Comparison of ENCODE assay signal across 8 cellular contexts in genomic region chr7:127629268-127629854, GRCh38. TPM values are rescaled to one million over a fixed set of nuclear protein-coding genes. Genes with fewer than 3 reads are reported as not detected.
DNase-seq lines count a peak whose midpoint lies in the region; ATAC-seq, FAIRE-seq and TF ChIP-seq lines count a peak whose summit lies in the region.

No MANE protein-coding gene starts in this region.

- H3K36me3 ChIP-seq in GM06990 (ENCODE audit: control insufficient read depth, insufficient read depth, low read length): no peaks in the 10 kb centered on the region
- H3K36me3 ChIP-seq in effector memory CD4-positive, alpha-beta T cell (ENCODE audit: control insufficient read depth, insufficient read depth, low read length): no peaks in the 10 kb centered on the region

- no peak overlapping the region for H3K4me2 ChIP-seq in A549

- H3K27me3 Mint-ChIP-seq in T-helper 17 cell: peaks cover 37% of the 10 kb centered on the region

- no peaks in the 10 kb centered on the region for H3K27me3 ChIP-seq in GM06990 (replicated peaks; ENCODE audit: control insufficient read depth, insufficient read depth, low read length)
- no peaks in the 10 kb centered on the region for H3K27me3 ChIP-seq in effector memory CD4-positive, alpha-beta T cell (replicated peaks; ENCODE audit: control insufficient read depth, insufficient read depth, low read length, poor library complexity, severe bottlenecking)

- no peak for TF ChIP-seq EP300 in A549 (IDR thresholded peaks at IDR 0.05)

- ATAC-seq in A549 (peak; percentile 89 to 91), HG03108 (IDR thresholded peaks at IDR 0.05; ENCODE audit: unreplicated experiment) (peak; percentile 56), T-helper 17 cell (peak; percentile 54)

- no peak overlapping the region for H3K27ac ChIP-seq in A549
- H3K27ac ChIP-seq in effector memory CD4-positive, alpha-beta T cell (ENCODE audit: insufficient read depth, low read length, poor library complexity, severe bottlenecking): no peak overlapping the region

- TF ChIP-seq CTCF in A549 (IDR thresholded peaks at IDR 0.05) (peak; percentile 35; the same call in 2 of the 3 replicates), GM06990 (IDR thresholded peaks at IDR 0.05; ENCODE audit: insufficient read depth, low read length, poor library complexity, severe bottlenecking) (peak; percentile 77), fibroblast of the aortic adventitia (IDR thresholded peaks at IDR 0.05; ENCODE audit: insufficient read depth, low read length) (peak; percentile 38)

- H3K9me3 ChIP-seq in A549 (no peaks in the 10 kb centered on the region), T-helper 17 cell (ENCODE audit: control insufficient read depth, low read length, poor library complexity, severe bottlenecking) (no peaks in the 10 kb centered on the region)
- no peaks in the 10 kb centered on the region for H3K9me3 ChIP-seq in effector memory CD4-positive, alpha-beta T cell (ENCODE audit: control insufficient read depth, low read length)

- H3K36me3 Mint-ChIP-seq in T-helper 17 cell (ENCODE audit: low read depth): no peaks in the 10 kb centered on the region

- TF ChIP-seq RAD21 in A549 (conservative IDR thresholded peaks at IDR 0.05 in 1 of 2, IDR thresholded peaks at IDR 0.05 in 1 of 2): peak in 1 of 2 experiments; percentile 36; a peak in 1 of 5 replicates

- peak; percentile 32 to 53 for DNase-seq in A549 (ENCODE audit: low read depth in 1 of 2, low spot score in 1 of 2)
- no peak for DNase-seq in GM06990 (ENCODE audit: extremely low read depth, insufficient read length)
- no peak for DNase-seq in T-helper 17 cell
- DNase-seq in fibroblast of the aortic adventitia (ENCODE audit: low read depth): no peak
- peak; percentile 6 to 16 for DNase-seq in stimulated activated CD4-positive, alpha-beta T cell treated with anti-CD3 and anti-CD28 coated beads, Interleukin-4, amount 100 ng/mL, for 4 hours
- no peak for DNase-seq in effector memory CD4-positive, alpha-beta T cell
- no peak for DNase-seq in NCI-H128 (lab: John Stamatoyannopoulos, UW; ENCODE audit: unreplicated experiment)

- POLR2A ChIA-PET in A549 (lab: Yijun Ruan, JAX): no interaction called here

- H3K4me1 ChIP-seq in A549: no peaks in the 10 kb centered on the region
- H3K4me1 ChIP-seq in effector memory CD4-positive, alpha-beta T cell (ENCODE audit: control insufficient read depth, insufficient read depth, low read length, poor library complexity, severe bottlenecking): no peaks in the 10 kb centered on the region

- TF ChIP-seq POLR2A in A549 (IDR thresholded peaks at IDR 0.05; ENCODE audit: low read length): no peak

- 38% methylated on average over 5 of the region's 5 CpGs for WGBS in A549 (ENCODE audit: missing lambda C conversion rate)

- peak overlapping the region; percentile 53 for H3K27ac Mint-ChIP-seq in T-helper 17 cell

- peaks cover 3% of the 10 kb centered on the region for H3K4me1 Mint-ChIP-seq in T-helper 17 cell

- H3K4me3 ChIP-seq in A549 (no peak overlapping the region), GM06990 (replicated peaks; ENCODE audit: low read depth, low read length) (no peak overlapping the region), fibroblast of the aortic adventitia (ENCODE audit: low read depth, low read length) (no peak overlapping the region)
- no peak overlapping the region for H3K4me3 ChIP-seq in effector memory CD4-positive, alpha-beta T cell (ENCODE audit: insufficient read depth, low read depth, low read length, poor library complexity, severe bottlenecking)

- no peak for FAIRE-seq in A549 (lab: Jason Lieb, UNC)

- no peak overlapping the region for H3K4me3 Mint-ChIP-seq in T-helper 17 cell

- CTCF ChIA-PET in A549 (lab: Yijun Ruan, JAX): interaction anchor here (0.9 to 1.6 kb wide), 3 partner anchors 8 to 14 kb away, joined by 3 to 6 read pairs (median 6); no protein-coding TSS in a partner anchor

TF ChIP-seq in A549, 52 proteins besides CTCF, POLR2A, EP300 and RAD21:
- TF ChIP-seq FOSL2 (IDR thresholded peaks at IDR 0.05): no peak
- TF ChIP-seq FOSL2 (CRISPR knock-in tag; IDR thresholded peaks at IDR 0.05): no peak
- TF ChIP-seq, protein P1, sequence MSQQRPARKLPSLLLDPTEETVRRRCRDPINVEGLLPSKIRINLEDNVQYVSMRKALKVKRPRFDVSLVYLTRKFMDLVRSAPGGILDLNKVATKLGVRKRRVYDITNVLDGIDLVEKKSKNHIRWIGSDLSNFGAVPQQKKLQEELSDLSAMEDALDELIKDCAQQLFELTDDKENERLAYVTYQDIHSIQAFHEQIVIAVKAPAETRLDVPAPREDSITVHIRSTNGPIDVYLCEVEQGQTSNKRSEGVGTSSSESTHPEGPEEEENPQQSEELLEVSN (IDR thresholded peaks at IDR 0.05; ENCODE audit: borderline replicate concordance, low read depth): no peak
- no peak for TF ChIP-seq BCL3 (IDR thresholded peaks at IDR 0.05)
- 0 out of 3 replicates have a peak, but pooled peaks have one; percentile 11 for TF ChIP-seq SMC3 (IDR thresholded peaks at IDR 0.05)
- TF ChIP-seq RARB (CRISPR knock-in tag; IDR thresholded peaks at IDR 0.05): no peak

RNA-seq across cellular contexts. Expression of gene PAX4, which starts 11.4 kb away (rescaled TPM):
- not detected in 2 replicates for polyA plus RNA-seq in A549 (2011; rRNA removed)
- polyA plus RNA-seq in A549 (2012; cell fraction: cytosol; rRNA removed): not detected in 2 replicates
- not detected in 2 replicates for polyA plus RNA-seq in A549 (2012; cell fraction: nucleus; rRNA removed)
- polyA plus RNA-seq in A549 (2017; fragmentation: RNase III; extraction: RNeasy Plus Mini Kit Qiagen cat#74134 plus additional on column Dnase treatment): not detected in 3 replicates
- polyA minus RNA-seq in A549 (2011; rRNA and poly(A)+ RNA removed): not detected in 2 replicates
- not detected for total RNA-seq in T-helper 17 cell
- total RNA-seq in fibroblast of the aortic adventitia (ENCODE audit: low replicate concordance): not detected in 2 replicates

RNA-seq across cellular contexts. Expression of gene SND1, which starts 22.6 kb away (rescaled TPM):
- polyA plus RNA-seq in A549 (2011; rRNA removed): 132 and 138 TPM in 2 replicates
- polyA plus RNA-seq in A549 (2012; cell fraction: cytosol; rRNA removed): 73.1 and 78.7 TPM in 2 replicates
- polyA plus RNA-seq in A549 (2012; cell fraction: nucleus; rRNA removed): 146 and 153 TPM in 2 replicates
- polyA plus RNA-seq in A549 (2017; fragmentation: RNase III; extraction: RNeasy Plus Mini Kit Qiagen cat#74134 plus additional on column Dnase treatment): 102 to 105 TPM (median 105 TPM) in 3 replicates
- polyA minus RNA-seq in A549 (2011; rRNA and poly(A)+ RNA removed): 225 and 228 TPM in 2 replicates
- total RNA-seq in T-helper 17 cell: 100 to 1,000 TPM; 201 to 208 TPM
- 156 and 202 TPM in 2 replicates for total RNA-seq in fibroblast of the aortic adventitia (ENCODE audit: low replicate concordance)

RNA-seq across cellular contexts. Expression of gene FSCN3, which starts 35.8 kb away (rescaled TPM):
- polyA plus RNA-seq in A549 (2011; rRNA removed): 0.09 and 0.31 TPM in 2 replicates
- polyA plus RNA-seq in A549 (2012; cell fraction: cytosol; rRNA removed): 0.76 and 1.0 TPM in 2 replicates
- polyA plus RNA-seq in A549 (2012; cell fraction: nucleus; rRNA removed): 1.1 and 2.7 TPM in 2 replicates
- polyA plus RNA-seq in A549 (2017; fragmentation: RNase III; extraction: RNeasy Plus Mini Kit Qiagen cat#74134 plus additional on column Dnase treatment): 0.15 to 0.42 TPM (median 0.26 TPM) in 3 replicates
- 0.44 and 0.54 TPM in 2 replicates for polyA minus RNA-seq in A549 (2011; rRNA and poly(A)+ RNA removed)
- total RNA-seq in T-helper 17 cell: 1 to 10 TPM; 2.5 to 3.4 TPM
- total RNA-seq in fibroblast of the aortic adventitia (ENCODE audit: low replicate concordance): 3.6 and 3.9 TPM in 2 replicates

RNA-seq across cellular contexts. Expression of gene ARF5, which starts 41.1 kb away (rescaled TPM):
- polyA plus RNA-seq in A549 (2011; rRNA removed): 150 and 163 TPM in 2 replicates
- polyA plus RNA-seq in A549 (2012; cell fraction: cytosol; rRNA removed): 242 and 278 TPM in 2 replicates
- polyA plus RNA-seq in A549 (2012; cell fraction: nucleus; rRNA removed): 215 and 226 TPM in 2 replicates
- polyA plus RNA-seq in A549 (2017; fragmentation: RNase III; extraction: RNeasy Plus Mini Kit Qiagen cat#74134 plus additional on column Dnase treatment): 163 to 175 TPM (median 172 TPM) in 3 replicates
- 93.4 and 96.5 TPM in 2 replicates for polyA minus RNA-seq in A549 (2011; rRNA and poly(A)+ RNA removed)
- total RNA-seq in T-helper 17 cell: 100 to 1,000 TPM in 1 of 2 donors, 10 to 100 TPM in 1; 95.5 to 105 TPM
- 43.6 and 105 TPM in 2 replicates for total RNA-seq in fibroblast of the aortic adventitia (ENCODE audit: low replicate concordance)

RNA-seq across cellular contexts. Expression of gene GCC1, which starts 44.0 kb away (rescaled TPM):
- polyA plus RNA-seq in A549 (2011; rRNA removed): 15.7 and 15.8 TPM in 2 replicates
- 3.8 and 4.5 TPM in 2 replicates for polyA plus RNA-seq in A549 (2012; cell fraction: cytosol; rRNA removed)
- polyA plus RNA-seq in A549 (2012; cell fraction: nucleus; rRNA removed): 3.4 and 3.8 TPM in 2 replicates
- polyA plus RNA-seq in A549 (2017; fragmentation: RNase III; extraction: RNeasy Plus Mini Kit Qiagen cat#74134 plus additional on column Dnase treatment): 11.8 to 13.4 TPM (median 12.5 TPM) in 3 replicates
- polyA minus RNA-seq in A549 (2011; rRNA and poly(A)+ RNA removed): 25.7 and 26.0 TPM in 2 replicates
- total RNA-seq in T-helper 17 cell: 10 to 100 TPM; 27.4 to 33.6 TPM
- 16.1 and 27.7 TPM in 2 replicates for total RNA-seq in fibroblast of the aortic adventitia (ENCODE audit: low replicate concordance)

Comparison
In these comparisons a context has a peak if more than half of its experiments do, and no peak if none do; other contexts are left out.
1. DNase-seq: peak in A549 (2 of 2) and stimulated activated CD4-positive, alpha-beta T cell treated with anti-CD3 and anti-CD28 coated beads, Interleukin-4, amount 100 ng/mL, for 4 hours (2 of 2); none in GM06990 (single experiment), T-helper 17 cell (0 of 3), fibroblast of the aortic adventitia (single experiment), effector memory CD4-positive, alpha-beta T cell (0 of 3) and NCI-H128 (single experiment).
2. Peak in every context shown above with its lines, with median percentiles within 50 percentile points of each other: ATAC-seq and CTCF ChIP-seq.